In genomic region chr21:23804866-23805265, GRCh38 we compare ENCODE assay signal across 8 cellular contexts.
"Had no signal": no experiment of that assay in that cellular context is flagged by ENCODE, and none has a peak within 500 bp of the region (broad histone marks: within the 10 kb centered on the region; RNA-seq: fewer than 3 reads in every experiment).

No MANE protein-coding gene starts in this region.

- H3K4me3 ChIP-seq: GM23338 had no signal

- DNase-seq: H9, HCEC 1CT, IMR-90, KBM-7 had no signal

- H3K4me2 ChIP-seq: GM23338 had no signal

- ATAC-seq: GM23338 had no signal

- H3K4me1 Mint-ChIP-seq: GM23338, H9 had no signal

- FAIRE-seq: H1, H54, HTR-8/SVneo had no signal

- H3K27ac Mint-ChIP-seq: GM23338, H9 had no signal

- H3K4me3 Mint-ChIP-seq: GM23338, H9 had no signal

- H2AFZ ChIP-seq: GM23338 had no signal
